In the genomic region with DNA sequence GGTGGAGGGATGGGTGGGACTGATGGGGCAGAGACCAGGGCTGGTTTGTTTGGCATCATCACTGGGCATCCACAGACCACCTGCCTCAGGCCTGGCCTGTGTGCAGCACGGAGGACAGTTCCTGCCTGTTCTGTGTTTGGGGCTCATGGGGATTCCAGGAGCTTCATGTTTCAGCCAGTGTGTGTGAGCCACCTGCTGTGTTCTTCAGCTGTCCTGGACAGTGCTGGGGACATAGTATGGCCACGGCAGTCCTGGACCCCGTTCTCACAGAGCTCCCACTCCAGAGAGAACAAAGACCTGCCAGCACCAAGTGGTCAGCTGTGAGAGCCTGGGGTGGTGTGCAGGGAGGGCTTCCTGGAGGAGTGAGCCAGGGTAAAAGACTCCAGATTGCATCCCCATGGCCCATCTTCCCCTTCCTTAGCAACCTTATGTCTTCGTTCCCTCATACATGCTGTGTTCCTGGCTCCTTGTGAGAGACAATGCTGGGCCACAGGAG, we compare ENCODE assay signal across 8 cellular contexts. TPM values are rescaled to one million over a fixed set of nuclear protein-coding genes. Genes with fewer than 3 reads are reported as not detected.
DNase-seq lines count a peak whose midpoint lies in the region; ATAC-seq and TF ChIP-seq lines count a peak whose summit lies in the region.

No MANE protein-coding gene starts in this region.

- H3K27me3 ChIP-seq in GM23338 (ENCODE audit: insufficient read depth) = no peaks in the 10 kb centered on the region
- H3K27me3 ChIP-seq in skeletal muscle satellite cell (ENCODE audit: control insufficient read depth, insufficient read depth, low read length) = no peaks in the 10 kb centered on the region

- peak overlapping the region; percentile 49 for H3K9ac ChIP-seq in skeletal muscle satellite cell (ENCODE audit: low read depth, low read length)

- H3K4me1 Mint-ChIP-seq in GM23338 = peaks cover 24% of the 10 kb centered on the region
- H3K4me1 Mint-ChIP-seq in T-helper 17 cell = peaks cover 66% of the 10 kb centered on the region
- peaks cover 21% of the 10 kb centered on the region for H3K4me1 Mint-ChIP-seq in glutamatergic neuron (ENCODE audit: low read depth, unreplicated experiment)

- H3K4me1 ChIP-seq in GM23338 (ENCODE audit: insufficient read depth) = peaks cover 16% of the 10 kb centered on the region
- peaks cover 24% of the 10 kb centered on the region for H3K4me1 ChIP-seq in skeletal muscle satellite cell (ENCODE audit: control insufficient read depth, insufficient read depth, low read length)

- peaks cover 21% of the 10 kb centered on the region for H3K79me2 ChIP-seq in GM23338 (replicated peaks; ENCODE audit: insufficient read depth)

- H3K4me3 Mint-ChIP-seq in GM23338 (no peak overlapping the region; the same call in 2 of the 3 replicates), T-helper 17 cell (peak overlapping the region; percentile 100), glutamatergic neuron (ENCODE audit: unreplicated experiment) (peak overlapping the region; percentile 96)

- H3K36me3 ChIP-seq in GM23338 (ENCODE audit: insufficient read depth) = peaks cover 44% of the 10 kb centered on the region
- peaks cover 60% of the 10 kb centered on the region for H3K36me3 ChIP-seq in skeletal muscle satellite cell (ENCODE audit: insufficient read depth, low read length)

- peaks cover 5% of the 10 kb centered on the region; the same call in 1 of the 2 replicates for H4K20me1 ChIP-seq in GM23338 (replicated peaks; ENCODE audit: insufficient read depth)

- no peak for DNase-seq in GM23338 (ENCODE audit: low spot score)
- DNase-seq in T-helper 17 cell = no peak
- DNase-seq in glutamatergic neuron = no peak
- DNase-seq in RPMI8226 = no peak
- no peak for DNase-seq in LoVo (ENCODE audit: low spot score)
- DNase-seq in DMS79 (lab: John Stamatoyannopoulos, UW) = no peak

- H3K27me3 Mint-ChIP-seq in GM23338 (ENCODE audit: insufficient read depth, low read depth, poor library complexity) = peaks cover 34% of the 10 kb centered on the region
- no peaks in the 10 kb centered on the region for H3K27me3 Mint-ChIP-seq in T-helper 17 cell
- peaks cover 15% of the 10 kb centered on the region for H3K27me3 Mint-ChIP-seq in glutamatergic neuron (ENCODE audit: unreplicated experiment)

- H3K4me3 ChIP-seq in GM23338 (no peak overlapping the region), skeletal muscle satellite cell (ENCODE audit: low read length) (no peak overlapping the region)

- H3K4me2 ChIP-seq in GM23338 (no peak overlapping the region), skeletal muscle satellite cell (ENCODE audit: low read length) (no peak overlapping the region)

- H3K27ac Mint-ChIP-seq in GM23338 (peak overlapping the region; percentile 74; the same call in 1 of the 2 replicates), T-helper 17 cell (peak overlapping the region; percentile 100), glutamatergic neuron (ENCODE audit: unreplicated experiment) (peak overlapping the region; percentile 99)

- no peak for TF ChIP-seq CTCF in GM23338 (conservative IDR thresholded peaks at IDR 0.05; ENCODE audit: low read depth in 2 of 2)
- TF ChIP-seq CTCF in glutamatergic neuron (IDR thresholded peaks at IDR 0.05; ENCODE audit: partially characterized antibody, unreplicated experiment) = no peak

- H3K9me2 ChIP-seq in GM23338 (ENCODE audit: insufficient read depth) = no peaks in the 10 kb centered on the region

- peak; percentile 15 for ATAC-seq in GM23338
- peak; percentile 4 for ATAC-seq in T-helper 17 cell
- no peak for ATAC-seq in HG03095 (IDR thresholded peaks at IDR 0.05; ENCODE audit: unreplicated experiment)

- H3K9me3 Mint-ChIP-seq in GM23338 = no peaks in the 10 kb centered on the region; the same call in 2 of the 3 replicates
- H3K9me3 Mint-ChIP-seq in glutamatergic neuron (ENCODE audit: unreplicated experiment) = peaks cover 21% of the 10 kb centered on the region

- H3K9me3 ChIP-seq in T-helper 17 cell (ENCODE audit: control insufficient read depth, low read length, poor library complexity, severe bottlenecking) (no peaks in the 10 kb centered on the region), skeletal muscle satellite cell (replicated peaks; ENCODE audit: low read length) (no peaks in the 10 kb centered on the region)

- H2AFZ ChIP-seq in GM23338 = no peak overlapping the region

- H3K36me3 Mint-ChIP-seq in GM23338 (ENCODE audit: low read depth) = peaks cover 52% of the 10 kb centered on the region
- H3K36me3 Mint-ChIP-seq in T-helper 17 cell (ENCODE audit: low read depth) = peaks cover 19% of the 10 kb centered on the region
- H3K36me3 Mint-ChIP-seq in glutamatergic neuron (ENCODE audit: unreplicated experiment) = no peaks in the 10 kb centered on the region

- H3F3A ChIP-seq in GM23338 (replicated peaks; ENCODE audit: low read depth) = peaks cover 52% of the 10 kb centered on the region

- H3K27ac ChIP-seq in GM23338 (ENCODE audit: low read depth) = peak overlapping the region; percentile 90

RNA-seq across cellular contexts. Expression of a gene that starts 2.0 kb away (rescaled TPM):
- 8.0 and 9.7 TPM in 2 replicates for total RNA-seq in GM23338 (2014; rRNA removed; shearing (Covaris generic))
- 8.2 and 11.0 TPM in 2 replicates for polyA plus RNA-seq in GM23338 (2016; fragmentation: Nextera tagmentation; extraction: Ambion mirVana)
- 10 to 100 TPM; 34.7 to 35.4 TPM for total RNA-seq in T-helper 17 cell
- 36.7 TPM for total RNA-seq in glutamatergic neuron (ENCODE audit: unreplicated experiment)
- total RNA-seq in skeletal muscle satellite cell (2012; rRNA removed) = 5.8 and 6.6 TPM in 2 replicates

RNA-seq across cellular contexts. Expression of a gene that starts 43.8 kb away (rescaled TPM):
- total RNA-seq in GM23338 (2014; rRNA removed; shearing (Covaris generic)) = 166 and 204 TPM in 2 replicates
- 204 and 207 TPM in 2 replicates for polyA plus RNA-seq in GM23338 (2016; fragmentation: Nextera tagmentation; extraction: Ambion mirVana)
- total RNA-seq in T-helper 17 cell (100 to 1,000 TPM; 316 to 329 TPM), glutamatergic neuron (ENCODE audit: unreplicated experiment) (201 TPM)
- total RNA-seq in skeletal muscle satellite cell (2012; rRNA removed) = 85.6 and 97.1 TPM in 2 replicates

RNA-seq across cellular contexts. Expression of a gene that starts 45.7 kb away (rescaled TPM):
- 6.7 and 7.9 TPM in 2 replicates for total RNA-seq in GM23338 (2014; rRNA removed; shearing (Covaris generic))
- 0.99 and 1.4 TPM in 2 replicates for polyA plus RNA-seq in GM23338 (2016; fragmentation: Nextera tagmentation; extraction: Ambion mirVana)
- total RNA-seq in T-helper 17 cell (100 to 1,000 TPM; 408 to 431 TPM), glutamatergic neuron (ENCODE audit: unreplicated experiment) (26.0 TPM)
- total RNA-seq in skeletal muscle satellite cell (2012; rRNA removed) = 14.4 and 18.8 TPM in 2 replicates

RNA-seq across cellular contexts. Expression of a gene that starts 55.9 kb away (rescaled TPM):
- 2.7 and 3.0 TPM in 2 replicates for total RNA-seq in GM23338 (2014; rRNA removed; shearing (Covaris generic))
- 4.9 and 7.4 TPM in 2 replicates for polyA plus RNA-seq in GM23338 (2016; fragmentation: Nextera tagmentation; extraction: Ambion mirVana)
- 10 to 100 TPM; 37.1 to 41.4 TPM for total RNA-seq in T-helper 17 cell
- total RNA-seq in glutamatergic neuron (ENCODE audit: unreplicated experiment) = 7.6 TPM
- total RNA-seq in skeletal muscle satellite cell (2012; rRNA removed) = 3.7 and 5.3 TPM in 2 replicates

Comparison
In these comparisons a context has a peak if more than half of its experiments do, and no peak if none do; other contexts are left out.
1. RNA of a gene that starts 45.7 kb away (total RNA-seq): 408 to 431 TPM in T-helper 17 cell; 26.0 TPM in glutamatergic neuron (single experiment) and 6.7 to 7.9 TPM in GM23338; every median in the first group is over 10 times any median in the second.
2. Peak in every context shown above with its lines, with median percentiles within 50 percentile points of each other: H3K27ac Mint-ChIP-seq.